8 cellular contexts compared by ENCODE assay signal in the genomic region with DNA sequence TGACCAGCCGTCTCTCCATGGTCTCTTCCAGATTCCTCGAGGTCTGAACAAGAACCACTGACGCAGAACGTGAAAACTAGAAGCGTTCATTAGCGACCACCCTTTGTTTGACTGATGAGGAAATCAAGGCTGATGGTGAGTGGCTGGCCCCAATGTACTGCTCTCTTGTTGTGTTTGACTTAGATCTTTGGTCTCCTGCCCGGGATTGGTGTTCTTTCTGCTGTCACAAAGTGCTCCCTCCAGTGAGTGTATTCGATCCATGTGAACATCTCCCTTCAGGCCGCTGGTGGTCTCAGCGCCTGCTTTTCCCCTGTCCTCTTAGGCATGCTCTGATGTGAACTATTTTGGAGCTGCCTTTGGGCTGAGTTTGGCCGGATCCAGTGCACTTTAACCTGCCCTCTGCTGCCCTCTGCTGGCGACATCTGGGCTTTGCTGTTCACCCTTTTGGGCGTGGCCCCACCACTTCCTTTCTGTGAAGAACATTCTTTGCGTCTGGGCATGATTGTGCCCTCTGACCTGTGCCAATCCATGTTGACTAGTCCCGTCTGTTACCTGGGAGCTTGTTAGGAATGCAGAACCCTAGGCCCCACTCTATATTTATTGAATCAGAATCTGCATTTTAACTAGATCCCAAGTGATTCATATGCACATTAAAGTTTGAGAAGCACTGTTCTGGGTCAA.
DNase-seq lines count a peak whose midpoint lies in the region; ATAC-seq and TF ChIP-seq lines count a peak whose summit lies in the region.

No MANE protein-coding gene starts in this region.

- no peaks in the 10 kb centered on the region for H3K9me2 ChIP-seq in Karpas-422 (replicated peaks; ENCODE audit: insufficient read depth, low read length)

- TF ChIP-seq POLR2A in ovary (IDR thresholded peaks at IDR 0.05) (no peak), tibial nerve (IDR thresholded peaks at IDR 0.05) (no peak)

- peak; percentile 95 for ATAC-seq in GM21825 (IDR thresholded peaks at IDR 0.05; ENCODE audit: unreplicated experiment)

- H3K27ac Mint-ChIP-seq in activated T-helper 1 cell treated with anti-CD3 and anti-CD28 coated beads, Interleukin-12 subunit alpha, Interleukin-12 subunit beta, Interleukin-2, Interleukin-4 antibody, amounts not matched to agents 30 ng/mL and 10 ng/mL and 1 ng/mL, durations not matched to agents 14 hours and 24 hours and 36 hours = no peak overlapping the region

- no peaks in the 10 kb centered on the region for H3K9me3 Mint-ChIP-seq in activated T-helper 1 cell treated with anti-CD3 and anti-CD28 coated beads, Interleukin-12 subunit alpha, Interleukin-12 subunit beta, Interleukin-2, Interleukin-4 antibody, amounts not matched to agents 30 ng/mL and 10 ng/mL and 1 ng/mL, durations not matched to agents 14 hours and 24 hours and 36 hours

- H3K4me3 ChIP-seq in Karpas-422 (ENCODE audit: low read length) (no peak overlapping the region; the same call in 1 of the 2 replicates), ovary (no peak overlapping the region), tibial nerve (no peak overlapping the region)

- TF ChIP-seq EP300 in ovary (IDR thresholded peaks at IDR 0.05) = no peak
- TF ChIP-seq EP300 in tibial nerve (IDR thresholded peaks at IDR 0.05) = no peak

- peak overlapping the region; percentile 84 for H2AFZ ChIP-seq in Karpas-422 (ENCODE audit: low read length)

- in situ Hi-C loops in G401 (cut with HindIII; ENCODE audit: low sequenced_read_pairs) = no loop called here

- H3K4me3 Mint-ChIP-seq in activated T-helper 1 cell treated with anti-CD3 and anti-CD28 coated beads, Interleukin-12 subunit alpha, Interleukin-12 subunit beta, Interleukin-2, Interleukin-4 antibody, amounts not matched to agents 30 ng/mL and 10 ng/mL and 1 ng/mL, durations not matched to agents 14 hours and 24 hours and 36 hours = no peak overlapping the region

- TF ChIP-seq CTCF in ovary (IDR thresholded peaks at IDR 0.05) (no peak), tibial nerve (IDR thresholded peaks at IDR 0.05) (peak; percentile 49 to 84 (median 72))

- no peaks in the 10 kb centered on the region for H3K36me3 Mint-ChIP-seq in activated T-helper 1 cell treated with anti-CD3 and anti-CD28 coated beads, Interleukin-12 subunit alpha, Interleukin-12 subunit beta, Interleukin-2, Interleukin-4 antibody, amounts not matched to agents 30 ng/mL and 10 ng/mL and 1 ng/mL, durations not matched to agents 14 hours and 24 hours and 36 hours (ENCODE audit: low read depth)

- H3K36me3 ChIP-seq in Karpas-422 (ENCODE audit: insufficient read depth, low read length) = no peaks in the 10 kb centered on the region
- H3K36me3 ChIP-seq in ovary = no peaks in the 10 kb centered on the region
- H3K36me3 ChIP-seq in tibial nerve = no peaks in the 10 kb centered on the region

- DNase-seq in G401 (ENCODE audit: low spot score) (peak; percentile 21), Karpas-422 (peak; percentile 95), RPMI7951 (ENCODE audit: low read depth) (peak; percentile 55), foreskin melanocyte (peak; percentile 52), ovary (peak; percentile 15 to 62 (median 44)), tibial nerve (ENCODE audit: low spot score in 2 of 2) (peak; percentile 75 to 86)
- DNase-seq in activated T-helper 1 cell treated with anti-CD3 and anti-CD28 coated beads, Interleukin-12 subunit alpha, Interleukin-12 subunit beta, Interleukin-2, Interleukin-4 antibody, amounts not matched to agents 30 ng/mL and 10 ng/mL and 1 ng/mL, durations not matched to agents 14 hours and 24 hours and 36 hours (ENCODE audit: low spot score) = peak; percentile 65

- WGBS in ovary, 3 donors = 38 to 42% (median 39%) methylated on average over 15 of the region's 15 CpGs
- WGBS in tibial nerve, 2 donors = 39 to 46% methylated on average over 15 of the region's 15 CpGs

- peaks cover 8% of the 10 kb centered on the region for H3K4me1 Mint-ChIP-seq in activated T-helper 1 cell treated with anti-CD3 and anti-CD28 coated beads, Interleukin-12 subunit alpha, Interleukin-12 subunit beta, Interleukin-2, Interleukin-4 antibody, amounts not matched to agents 30 ng/mL and 10 ng/mL and 1 ng/mL, durations not matched to agents 14 hours and 24 hours and 36 hours (ENCODE audit: low read depth)

- intact Hi-C loops in activated T-helper 1 cell treated with anti-CD3 and anti-CD28 coated beads, Interleukin-12 subunit alpha, Interleukin-12 subunit beta, Interleukin-2, Interleukin-4 antibody, amounts not matched to agents 30 ng/mL and 10 ng/mL and 1 ng/mL, durations not matched to agents 14 hours and 24 hours and 36 hours (cut with micrococcal nuclease) = loop anchor here (1.0 to 5.0 kb wide), 3 partner anchors 167 to 644 kb away; no protein-coding TSS in a partner anchor
- intact Hi-C loops in ovary (cut with DNase I) = no loop called here

- no peaks in the 10 kb centered on the region for H4K20me1 ChIP-seq in Karpas-422 (ENCODE audit: insufficient read depth, low read depth, low read length)

- H3K9me3 ChIP-seq in Karpas-422 (ENCODE audit: low read length) (no peaks in the 10 kb centered on the region), ovary (no peaks in the 10 kb centered on the region), tibial nerve (no peaks in the 10 kb centered on the region)

- H3K4me1 ChIP-seq in Karpas-422 (ENCODE audit: low read length) (peaks cover 33% of the 10 kb centered on the region), ovary (ENCODE audit: insufficient read depth) (no peaks in the 10 kb centered on the region), tibial nerve (peaks cover 0 to 5% (median 2%) of the 10 kb centered on the region in 4 donors)

- peak overlapping the region; percentile 48 for H3K4me2 ChIP-seq in Karpas-422 (ENCODE audit: low read depth, low read length, poor library complexity, severe bottlenecking)

- H3K27ac ChIP-seq in Karpas-422 (ENCODE audit: low read length) (no peak overlapping the region), ovary (no peak overlapping the region), tibial nerve (no peak overlapping the region)

- no peaks in the 10 kb centered on the region for H3K27me3 ChIP-seq in Karpas-422 (ENCODE audit: low read length)
- no peaks in the 10 kb centered on the region for H3K27me3 ChIP-seq in ovary
- no peaks in the 10 kb centered on the region for H3K27me3 ChIP-seq in tibial nerve

- H3K27me3 Mint-ChIP-seq in activated T-helper 1 cell treated with anti-CD3 and anti-CD28 coated beads, Interleukin-12 subunit alpha, Interleukin-12 subunit beta, Interleukin-2, Interleukin-4 antibody, amounts not matched to agents 30 ng/mL and 10 ng/mL and 1 ng/mL, durations not matched to agents 14 hours and 24 hours and 36 hours (ENCODE audit: insufficient read depth) = no peaks in the 10 kb centered on the region

- no peaks in the 10 kb centered on the region for H3K79me2 ChIP-seq in Karpas-422 (ENCODE audit: low read length)

- 0 out of 2 replicates have a peak overlapping the region, but pooled peaks have one; percentile 3 for H3K9ac ChIP-seq in Karpas-422 (ENCODE audit: low read length)

Comparison
In these comparisons a context has a peak if more than half of its experiments do, and no peak if none do; other contexts are left out.
1. DNase-seq: peak in every context shown above with its lines; median percentile 95 in Karpas-422; 80 in tibial nerve; 65 in activated T-helper 1 cell treated with anti-CD3 and anti-CD28 coated beads, Interleukin-12 subunit alpha, Interleukin-12 subunit beta, Interleukin-2, Interleukin-4 antibody, amounts not matched to agents 30 ng/mL and 10 ng/mL and 1 ng/mL, durations not matched to agents 14 hours and 24 hours and 36 hours; 55 in RPMI7951; 52 in foreskin melanocyte; 44 in ovary; 21 in G401.
2. CTCF ChIP-seq: peak in tibial nerve (5 of 5); none in ovary (0 of 3).